Comparison of ENCODE assay signal across 9 cellular contexts in genomic region chr6:45423901-45424627, GRCh38. TPM values are rescaled to one million over a fixed set of nuclear protein-coding genes. Genes with fewer than 3 reads are reported as not detected.
DNase-seq lines count a peak whose midpoint lies in the region; ATAC-seq and TF ChIP-seq lines count a peak whose summit lies in the region.
"Had no signal": no experiment of that assay in that cellular context is flagged by ENCODE, and none has a peak within 500 bp of the region (broad histone marks: within the 10 kb centered on the region; RNA-seq: fewer than 3 reads in every experiment).

No MANE protein-coding gene starts in this region.

- peak overlapping the region in 3 of 6 donors; percentile 2 to 74 (median 68) for H3K27ac Mint-ChIP-seq in immature natural killer cell

- no peak for TF ChIP-seq CTCF in adrenal gland (IDR thresholded peaks at IDR 0.05)

- no peaks in the 10 kb centered on the region for H3K36me3 ChIP-seq in adrenal gland (replicated peaks in 1 of 2)

- H3K36me3 Mint-ChIP-seq in immature natural killer cell: no peaks in the 10 kb centered on the region

- ATAC-seq in GM18511 (IDR thresholded peaks at IDR 0.05; ENCODE audit: unreplicated experiment) (no peak), HG02642 (IDR thresholded peaks at IDR 0.05; ENCODE audit: poor library complexity, unreplicated experiment) (no peak)

- H3K4me1 ChIP-seq in adrenal gland (replicated peaks in 1 of 2): peaks cover 16 to 28% of the 10 kb centered on the region in 2 donors

- WGBS in adrenal gland, 4 donors: 29 to 43% (median 32%) methylated on average over 14 to 30 of the region's 30 CpGs

- H3K27me3 ChIP-seq in adrenal gland: peaks cover 41% of the 10 kb centered on the region

- peaks cover 0 to 2% (median 0%) of the 10 kb centered on the region in 6 donors for H3K9me3 Mint-ChIP-seq in immature natural killer cell

- peak; percentile 40 for DNase-seq in activated CD4-positive, alpha-beta T cell treated with anti-CD3 and anti-CD28 coated beads for 48 hours
- no peak for DNase-seq in activated CD4-positive, alpha-beta T cell treated with anti-CD3 and anti-CD28 coated beads, Interleukin-2, amount 50 U/mL, for 4 hours
- DNase-seq in adrenal gland: no peak
- peak in 2 of 3 donors; percentile 13 to 22 for DNase-seq in immature natural killer cell
- DNase-seq in stimulated activated CD8-positive, alpha-beta memory T cell treated with anti-CD3 and anti-CD28 coated beads, Interleukin-15, amount 100 ng/mL, for 24 hours (ENCODE audit: low read depth): peak; percentile 8
- DNase-seq in putamen (ENCODE audit: low spot score): no peak

- intact Hi-C loops in adrenal gland (cut with DNase I): loop anchor here in 1 of 2 donors (10.0 kb wide), 1 partner anchor 769 kb away; no protein-coding TSS in a partner anchor

- peaks cover 42 to 77% of the 10 kb centered on the region in 2 donors for H3K4me1 Mint-ChIP-seq in immature natural killer cell

- peak overlapping the region in 3 of 5 donors; percentile 41 to 76 (median 67) for H3K27ac ChIP-seq in adrenal gland
- H3K27ac ChIP-seq: C4-2B had no signal

- peak overlapping the region in 2 of 4 donors; percentile 53 to 66 for H3K4me3 ChIP-seq in adrenal gland

- H3K9me3 ChIP-seq in adrenal gland (replicated peaks in 1 of 3): no peaks in the 10 kb centered on the region

- peaks cover 25 to 37% (median 35%) of the 10 kb centered on the region in 3 donors for H3K27me3 Mint-ChIP-seq in immature natural killer cell (ENCODE audit: low read depth in 3 of 3)

- TF ChIP-seq POLR2A in adrenal gland (IDR thresholded peaks at IDR 0.05): no peak

- peak overlapping the region; percentile 48 to 94 (median 93) for H3K4me3 Mint-ChIP-seq in immature natural killer cell

RNA-seq across cellular contexts. Expression of gene SUPT3H, which starts 46.3 kb away (rescaled TPM):
- 10 to 100 TPM; 10.0 to 56.2 (median 16.1) TPM for total RNA-seq in adrenal gland
- polyA plus RNA-seq in adrenal gland (10 to 100 TPM; 11.0 to 18.3 (median 16.7) TPM), immature natural killer cell (10 to 100 TPM in 1 of 3 donors, 1 to 10 TPM in 2; 3.4 to 12.5 (median 8.8) TPM)

Comparison
In these comparisons a context has a peak if more than half of its experiments do, and no peak if none do; other contexts are left out.
1. DNase-seq: peak in activated CD4-positive, alpha-beta T cell treated with anti-CD3 and anti-CD28 coated beads for 48 hours (single experiment), immature natural killer cell (2 of 3) and stimulated activated CD8-positive, alpha-beta memory T cell treated with anti-CD3 and anti-CD28 coated beads, Interleukin-15, amount 100 ng/mL, for 24 hours (single experiment); none in activated CD4-positive, alpha-beta T cell treated with anti-CD3 and anti-CD28 coated beads, Interleukin-2, amount 50 U/mL, for 4 hours (0 of 2), adrenal gland (0 of 7) and putamen (single experiment).